Comparison of ENCODE assay signal across 17 cellular contexts in the genomic region with DNA sequence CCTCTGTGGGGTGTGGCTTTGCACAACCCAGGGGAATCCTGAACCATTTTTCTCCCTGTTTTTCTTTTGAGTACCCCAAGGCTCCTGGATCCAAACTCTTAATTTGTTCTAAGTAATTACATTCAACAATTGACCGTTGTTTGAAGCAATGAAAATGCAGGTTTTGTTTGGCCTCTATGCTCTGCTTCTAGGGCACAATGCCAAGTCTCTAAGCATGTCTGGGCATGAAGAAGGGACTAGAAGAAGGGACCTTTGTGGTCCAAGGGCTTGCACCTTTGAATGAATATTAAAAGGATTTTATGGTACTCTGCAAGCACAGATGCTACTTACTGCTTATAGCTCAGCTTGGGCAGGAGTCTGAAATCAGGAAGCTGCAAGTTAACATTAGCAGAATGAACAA. TPM values are rescaled to one million over a fixed set of nuclear protein-coding genes. Genes with fewer than 3 reads are reported as not detected.
A peak's percentile ranks its signal among the peaks of the same experiment; 100 is the strongest.
DNase-seq lines count a peak whose midpoint lies in the region; ATAC-seq and TF ChIP-seq lines count a peak whose summit lies in the region.
"Had no signal": no experiment of that assay in that cellular context is flagged by ENCODE, and none has a peak within 500 bp of the region (broad histone marks: within the 10 kb centered on the region; RNA-seq: fewer than 3 reads in every experiment).

No MANE protein-coding gene starts in this region.

- ATAC-seq in CD8-positive, alpha-beta T cell, result no peak
- ATAC-seq in HG03095 (IDR thresholded peaks at IDR 0.05; ENCODE audit: unreplicated experiment), result no peak

- H3K4me1 Mint-ChIP-seq in CD8-positive, alpha-beta T cell (ENCODE audit: low read depth), result peaks cover 3% of the 10 kb centered on the region

- no peaks in the 10 kb centered on the region for H3K36me3 ChIP-seq in CD8-positive, alpha-beta T cell (ENCODE audit: insufficient read depth, low read length)
- H3K36me3 ChIP-seq: tibial nerve had no signal

- peak overlapping the region; percentile 20 for H3K27ac ChIP-seq in epithelial cell of prostate
- no peak overlapping the region for H3K27ac ChIP-seq in CD8-positive, alpha-beta T cell (ENCODE audit: low read depth, low read length)
- H3K27ac ChIP-seq: tibial nerve had no signal

- intact Hi-C loops in CD8-positive, alpha-beta T cell (cut with DNase I, micrococcal nuclease), result loop anchor here in 1 of 2 experiments (10.0 kb wide), 1 partner anchor 602 kb away; no protein-coding TSS in a partner anchor

- H3K4me1 ChIP-seq in CD8-positive, alpha-beta T cell (ENCODE audit: insufficient read depth, low read length), result no peaks in the 10 kb centered on the region

- H3K4me3 ChIP-seq in CD8-positive, alpha-beta T cell (ENCODE audit: low read depth, low read length), result no peak overlapping the region
- H3K4me3 ChIP-seq: tibial nerve had no signal

- H3K36me3 Mint-ChIP-seq in CD8-positive, alpha-beta T cell, result no peaks in the 10 kb centered on the region
- H3K36me3 Mint-ChIP-seq: activated naive CD8-positive, alpha-beta T cell treated with anti-CD3 and anti-CD28 coated beads, Interleukin-2, amount 10 ng/mL, durations not matched to agents 7 days and 5 days had no signal

- H3K27ac Mint-ChIP-seq in CD8-positive, alpha-beta T cell, result no peak overlapping the region
- H3K27ac Mint-ChIP-seq: activated naive CD8-positive, alpha-beta T cell treated with anti-CD3 and anti-CD28 coated beads, Interleukin-2, amount 10 ng/mL, durations not matched to agents 7 days and 5 days; T-helper 1 cell treated with Interleukin-12 subunit alpha and Interleukin-12 subunit beta and Interleukin-4 antibody, amounts not matched to agents 30 μg/mL and 1 μg/mL, for 36 hours had no signal

- POLR2A ChIA-PET in CD8-positive, alpha-beta T cell (lab: Charles Lee), result no interaction called here

- H3K27me3 Mint-ChIP-seq in CD8-positive, alpha-beta T cell (ENCODE audit: low read depth), result peaks cover 14% of the 10 kb centered on the region

- no peak overlapping the region for H3K4me3 Mint-ChIP-seq in CD8-positive, alpha-beta T cell
- H3K4me3 Mint-ChIP-seq: activated naive CD8-positive, alpha-beta T cell treated with anti-CD3 and anti-CD28 coated beads, Interleukin-2, amount 10 ng/mL, durations not matched to agents 7 days and 5 days; T-helper 1 cell treated with Interleukin-12 subunit alpha and Interleukin-12 subunit beta and Interleukin-4 antibody, amounts not matched to agents 30 μg/mL and 1 μg/mL, for 36 hours had no signal

- CTCF ChIA-PET in CD8-positive, alpha-beta T cell (lab: Charles Lee), result interaction anchor here (0.8 to 8.4 kb wide), 2 partner anchors 13 to 744 kb away, joined by 3 to 67 read pairs; no protein-coding TSS in a partner anchor

- H3K27me3 ChIP-seq in CD8-positive, alpha-beta T cell (ENCODE audit: insufficient read depth, low read length), result no peaks in the 10 kb centered on the region
- H3K27me3 ChIP-seq: tibial nerve had no signal

- DNase-seq in COR-L47 (lab: John Stamatoyannopoulos, UW), result peak; percentile 85
- DNase-seq in NCI-H1048 (lab: John Stamatoyannopoulos, UW), result peak; percentile 88
- peak; percentile 97 for DNase-seq in NCI-H748 (lab: John Stamatoyannopoulos, UW; ENCODE audit: unreplicated experiment)
- no peak for DNase-seq in epithelial cell of prostate (ENCODE audit: low read depth, low spot score)
- DNase-seq in stimulated activated CD4-positive, alpha-beta T cell treated with anti-CD3 and anti-CD28 coated beads, Interleukin-15, amount 100 ng/mL, for 24 hours, result no peak
- no peak for DNase-seq in SIG-M5 treated with dmso at 0.1 percent for 504 hours (lab: John Stamatoyannopoulos, UW; ENCODE audit: unreplicated experiment)
- DNase-seq in CD8-positive, alpha-beta T cell, result no peak
- DNase-seq: activated CD4-positive, alpha-beta T cell treated with anti-CD3 and anti-CD28 coated beads for 4 hours; activated naive CD8-positive, alpha-beta T cell treated with anti-CD3 and anti-CD28 coated beads, Interleukin-2, amount 10 ng/mL, durations not matched to agents 7 days and 5 days; Calu3; kidney glomerular epithelial cell; MV-4-11; stimulated activated CD4-positive, alpha-beta T cell treated with anti-CD3 and anti-CD28 coated beads, Interleukin-1b, Interleukin-23, amount 100 ng/mL, for 48 hours; stimulated activated CD8-positive, alpha-beta memory T cell treated with anti-CD3 and anti-CD28 coated beads, Interleukin-4, amount 100 ng/mL, for 48 hours had no signal

- no peaks in the 10 kb centered on the region for H3K9me3 Mint-ChIP-seq in CD8-positive, alpha-beta T cell
- H3K9me3 Mint-ChIP-seq: activated naive CD8-positive, alpha-beta T cell treated with anti-CD3 and anti-CD28 coated beads, Interleukin-2, amount 10 ng/mL, durations not matched to agents 7 days and 5 days; T-helper 1 cell treated with Interleukin-12 subunit alpha and Interleukin-12 subunit beta and Interleukin-4 antibody, amounts not matched to agents 30 μg/mL and 1 μg/mL, for 36 hours had no signal

- H3K9me3 ChIP-seq in CD8-positive, alpha-beta T cell (ENCODE audit: low read length), result no peaks in the 10 kb centered on the region
- H3K9me3 ChIP-seq: tibial nerve had no signal

- TF ChIP-seq CTCF in CD8-positive, alpha-beta T cell (IDR thresholded peaks at IDR 0.05), result no peak

RNA-seq across cellular contexts. Expression of a gene that starts 6.6 kb away (rescaled TPM):
- total RNA-seq in CD8-positive, alpha-beta T cell, result 10 to 100 TPM; 44.2 to 51.1 TPM

RNA-seq across cellular contexts. Expression of a gene that starts 37.9 kb away (rescaled TPM):
- total RNA-seq in CD8-positive, alpha-beta T cell, result 10 to 100 TPM; 29.2 to 37.0 TPM

Comparison
In these comparisons a context has a peak if more than half of its experiments do, and no peak if none do; other contexts are left out.
1. DNase-seq: peak in COR-L47 (single experiment), NCI-H1048 (single experiment) and NCI-H748 (single experiment); none in epithelial cell of prostate (single experiment), stimulated activated CD4-positive, alpha-beta T cell treated with anti-CD3 and anti-CD28 coated beads, Interleukin-15, amount 100 ng/mL, for 24 hours (single experiment), SIG-M5 treated with dmso at 0.1 percent for 504 hours (single experiment) and CD8-positive, alpha-beta T cell (0 of 7).